ENCODE assay signal across 27 cellular contexts in the genomic region with DNA sequence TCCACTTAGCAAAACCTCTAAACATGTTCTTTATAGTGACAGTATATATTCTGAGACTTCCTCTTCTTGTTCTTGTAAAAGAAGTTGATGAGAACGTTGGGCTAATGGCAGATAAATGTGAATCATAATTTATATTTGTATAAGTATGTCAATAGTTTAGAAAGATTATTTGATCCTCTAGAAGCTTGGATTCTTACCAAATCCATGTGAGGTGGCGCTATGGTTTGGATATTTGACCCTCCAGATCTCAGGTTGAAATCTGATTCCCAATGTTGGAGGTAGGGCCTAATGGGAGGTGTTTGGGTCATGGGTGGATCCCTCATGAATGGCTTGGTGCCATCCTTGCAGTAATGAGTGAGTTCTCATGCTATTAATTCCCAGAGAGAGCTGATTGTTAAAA. TPM values are rescaled to one million over a fixed set of nuclear protein-coding genes. Genes with fewer than 3 reads are reported as not detected.
"Had no signal": no experiment of that assay in that cellular context is flagged by ENCODE, and none has a peak within 500 bp of the region (broad histone marks: within the 10 kb centered on the region; RNA-seq: fewer than 3 reads in every experiment).

No MANE protein-coding gene starts in this region.

- H3K27ac ChIP-seq: foreskin keratinocyte, left ventricle myocardium inferior, psoas muscle, skin epidermis, testis, tibial nerve, upper lobe of right lung, vagina had no signal

- H3K4me3 Mint-ChIP-seq: endodermal cell; immature natural killer cell; naive thymus-derived CD4-positive, alpha-beta T cell; nephron progenitor cell; stimulated activated naive B cell treated with anti-CD40 and anti-IgM and Interleukin-4, amounts not matched to agents 10 μg/mL and 1 μg/mL and 100 μg/mL, for 72 hours; stimulated activated naive CD8-positive, alpha-beta T cell treated with anti-CD3 and anti-CD28 coated beads, Interleukin-15, amount 100 ng/mL, for 72 hours had no signal

- H3K4me1 ChIP-seq: foreskin keratinocyte, left ventricle myocardium inferior, psoas muscle, testis, tibial nerve, upper lobe of right lung, vagina had no signal

- H3K36me3 ChIP-seq: left ventricle myocardium inferior, tibial nerve, upper lobe of right lung, vagina had no signal

- H3K9me3 ChIP-seq: left ventricle myocardium inferior, psoas muscle, testis, tibial nerve, upper lobe of right lung, vagina had no signal

- DNase-seq: effector CD4-positive, alpha-beta T cell; endodermal cell; erythroblast; foreskin keratinocyte; immature natural killer cell; kidney; left cardiac atrium; left ventricle myocardium inferior; naive thymus-derived CD4-positive, alpha-beta T cell; nephron progenitor cell; psoas muscle; retina; stimulated activated CD4-positive, alpha-beta T cell treated with anti-CD3 and anti-CD28 coated beads, Interleukin-2, amount 100 ng/mL, for 24 hours; stimulated activated CD4-positive, alpha-beta T cell treated with anti-CD3 and anti-CD28 coated beads, Interleukin-4, amount 100 ng/mL, for 4 hours; stimulated activated naive B cell treated with anti-CD40 and anti-IgM and Interleukin-4, amounts not matched to agents 10 μg/mL and 1 μg/mL and 100 μg/mL, for 72 hours; stimulated activated naive CD8-positive, alpha-beta T cell treated with anti-CD3 and anti-CD28 coated beads, Interleukin-15, amount 100 ng/mL, for 72 hours; testis; upper lobe of right lung had no signal

- H3K4me1 Mint-ChIP-seq: endodermal cell; immature natural killer cell; naive thymus-derived CD4-positive, alpha-beta T cell; nephron progenitor cell; stimulated activated naive B cell treated with anti-CD40 and anti-IgM and Interleukin-4, amounts not matched to agents 10 μg/mL and 1 μg/mL and 100 μg/mL, for 72 hours; stimulated activated naive CD8-positive, alpha-beta T cell treated with anti-CD3 and anti-CD28 coated beads, Interleukin-15, amount 100 ng/mL, for 72 hours had no signal

- H3K27me3 ChIP-seq: testis, tibial nerve, upper lobe of right lung, vagina had no signal

- H3K36me3 Mint-ChIP-seq: immature natural killer cell; naive thymus-derived CD4-positive, alpha-beta T cell; stimulated activated naive B cell treated with anti-CD40 and anti-IgM and Interleukin-4, amounts not matched to agents 10 μg/mL and 1 μg/mL and 100 μg/mL, for 72 hours had no signal

- H3K4me3 ChIP-seq: left ventricle myocardium inferior, psoas muscle, skin epidermis, testis, tibial nerve, upper lobe of right lung, vagina had no signal

- H3K9me3 Mint-ChIP-seq: endodermal cell; naive thymus-derived CD4-positive, alpha-beta T cell; nephron progenitor cell; stimulated activated naive B cell treated with anti-CD40 and anti-IgM and Interleukin-4, amounts not matched to agents 10 μg/mL and 1 μg/mL and 100 μg/mL, for 72 hours; stimulated activated naive CD8-positive, alpha-beta T cell treated with anti-CD3 and anti-CD28 coated beads, Interleukin-15, amount 100 ng/mL, for 72 hours had no signal

- H3K27ac Mint-ChIP-seq: endodermal cell; immature natural killer cell; naive thymus-derived CD4-positive, alpha-beta T cell; nephron progenitor cell; stimulated activated naive B cell treated with anti-CD40 and anti-IgM and Interleukin-4, amounts not matched to agents 10 μg/mL and 1 μg/mL and 100 μg/mL, for 72 hours; stimulated activated naive CD8-positive, alpha-beta T cell treated with anti-CD3 and anti-CD28 coated beads, Interleukin-15, amount 100 ng/mL, for 72 hours had no signal

RNA-seq across cellular contexts. Expression of a gene that starts 29.8 kb away (rescaled TPM):
- total RNA-seq: endodermal cell; endothelial cell of umbilical vein; foreskin keratinocyte; kidney; lung microvascular endothelial cell; mesenteric fat pad; mononuclear cell; naive thymus-derived CD4-positive, alpha-beta T cell; psoas muscle; sciatic nerve; subcutaneous adipose tissue; tibial nerve; vagina had no signal
- polyA plus RNA-seq: endothelial cell of umbilical vein; foreskin keratinocyte; immature natural killer cell; naive thymus-derived CD4-positive, alpha-beta T cell had no signal
